Comparison of ENCODE assay signal across 1 cellular context in the genomic region with DNA sequence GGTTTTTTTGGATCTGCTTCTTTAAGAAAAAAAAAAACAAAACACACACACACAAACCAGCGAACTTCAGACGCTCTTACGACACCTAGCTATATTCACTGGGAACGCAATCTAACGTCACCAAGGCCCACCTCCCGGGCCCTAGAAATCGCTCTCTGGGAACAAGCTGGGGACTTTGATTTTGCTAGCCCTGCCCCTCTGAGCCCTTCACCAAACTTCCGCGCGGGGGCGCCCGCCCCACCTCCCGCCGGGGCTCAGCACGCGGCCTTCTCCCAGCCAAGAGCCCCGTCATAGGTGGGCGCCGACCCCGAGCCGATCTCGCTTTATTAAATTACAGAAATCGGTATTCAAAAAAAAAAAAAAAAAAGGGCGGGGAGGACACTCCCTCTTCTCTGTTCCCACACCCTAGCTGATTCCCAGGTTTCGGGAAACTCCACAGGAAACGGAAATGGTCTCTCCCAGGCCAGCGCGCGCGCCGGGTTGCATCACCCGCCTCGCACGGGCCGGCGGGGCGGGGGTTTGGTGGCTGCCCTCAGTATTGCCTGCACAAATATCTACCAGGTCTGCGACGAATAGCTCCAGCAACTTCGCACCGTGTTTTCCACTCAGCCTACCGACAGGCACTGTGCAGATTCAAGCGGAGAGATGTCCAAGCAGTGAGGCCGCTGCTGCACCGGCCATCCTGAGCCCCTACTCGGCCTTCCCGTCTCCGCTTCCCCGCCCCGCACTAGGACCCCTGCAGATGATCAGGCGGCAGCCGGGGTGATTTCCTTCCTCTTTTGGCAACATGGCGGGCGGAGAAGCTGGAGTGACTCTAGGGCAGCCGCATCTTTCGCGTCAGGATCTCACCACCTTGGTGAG.
TF ChIP-seq lines count a peak whose summit lies in the region.

EIF2S3 (plus strand) TSS at position 775 of the 861 bp plus-strand sequence; CDS start at position 788, 13 bp downstream.

TF ChIP-seq in GM12878, 131 proteins besides CTCF, POLR2A, EP300 and RAD21 (continued from another document and continues in another):
- TF ChIP-seq NFIC (IDR thresholded peaks at IDR 0.05; ENCODE audit: low read depth, low read length), result peak; percentile 7; the same call in 1 of the 2 replicates
- no peak for TF ChIP-seq ZSCAN29 (IDR thresholded peaks at IDR 0.05)
- TF ChIP-seq FOXK2 (IDR thresholded peaks at IDR 0.05), result no peak
- no peak; the same call in 1 of the 2 replicates for TF ChIP-seq BACH1 (IDR thresholded peaks at IDR 0.05; ENCODE audit: borderline replicate concordance)
- TF ChIP-seq TAF1 (IDR thresholded peaks at IDR 0.05; ENCODE audit: borderline replicate concordance, low read depth, low read length), result peak; percentile 95
- peak; percentile 94 for TF ChIP-seq TBL1XR1 (IDR thresholded peaks at IDR 0.05; ENCODE audit: low read depth, low read length)
- peak; percentile 65; the same call in 1 of the 3 replicates for TF ChIP-seq POU2F2 (IDR thresholded peaks at IDR 0.05; ENCODE audit: borderline replicate concordance, low read depth, low read length)
- TF ChIP-seq E2F4 (IDR thresholded peaks at IDR 0.05; ENCODE audit: low read depth, low read length), result 0 out of 2 replicates have a peak, but pooled peaks have one; percentile 44
- peak; percentile 85 for TF ChIP-seq SIN3A (IDR thresholded peaks at IDR 0.05; ENCODE audit: low read depth, low read length)
- TF ChIP-seq DPF2 (IDR thresholded peaks at IDR 0.05), result peak; percentile 75; the same call in 1 of the 2 replicates
- peak; percentile 93 for TF ChIP-seq ZNF592 (IDR thresholded peaks at IDR 0.05)
- peak; percentile 67 for TF ChIP-seq GATAD2B (conservative IDR thresholded peaks at IDR 0.05; ENCODE audit: low read depth)
- peak; percentile 75 for TF ChIP-seq POLR2AphosphoS2 (IDR thresholded peaks at IDR 0.05; ENCODE audit: low read depth, low read length)
- peak in 1 of 2 experiments; percentile 84; a peak in 1 of 4 replicates for TF ChIP-seq ETV6 (conservative IDR thresholded peaks at IDR 0.05 in 1 of 2, IDR thresholded peaks at IDR 0.05 in 1 of 2; ENCODE audit: borderline replicate concordance in 1 of 2, low read depth in 1 of 2)
- TF ChIP-seq ZNF274 (IDR thresholded peaks at IDR 0.05; ENCODE audit: insufficient read depth, insufficient read length), result no peak
- peak; percentile 71 for TF ChIP-seq MYC (IDR thresholded peaks at IDR 0.05; ENCODE audit: insufficient read depth, insufficient read length, insufficient replicate concordance, low read length, severe bottlenecking)
- peak; percentile 66 for TF ChIP-seq RUNX3 (IDR thresholded peaks at IDR 0.05; ENCODE audit: low read length)
- TF ChIP-seq FOS (IDR thresholded peaks at IDR 0.05; ENCODE audit: borderline replicate concordance, extremely low read depth, insufficient read length), result no peak
- peak; percentile 42; the same call in 1 of the 2 replicates for TF ChIP-seq CBFB (IDR thresholded peaks at IDR 0.05; ENCODE audit: low read depth)
- TF ChIP-seq, protein P1, sequence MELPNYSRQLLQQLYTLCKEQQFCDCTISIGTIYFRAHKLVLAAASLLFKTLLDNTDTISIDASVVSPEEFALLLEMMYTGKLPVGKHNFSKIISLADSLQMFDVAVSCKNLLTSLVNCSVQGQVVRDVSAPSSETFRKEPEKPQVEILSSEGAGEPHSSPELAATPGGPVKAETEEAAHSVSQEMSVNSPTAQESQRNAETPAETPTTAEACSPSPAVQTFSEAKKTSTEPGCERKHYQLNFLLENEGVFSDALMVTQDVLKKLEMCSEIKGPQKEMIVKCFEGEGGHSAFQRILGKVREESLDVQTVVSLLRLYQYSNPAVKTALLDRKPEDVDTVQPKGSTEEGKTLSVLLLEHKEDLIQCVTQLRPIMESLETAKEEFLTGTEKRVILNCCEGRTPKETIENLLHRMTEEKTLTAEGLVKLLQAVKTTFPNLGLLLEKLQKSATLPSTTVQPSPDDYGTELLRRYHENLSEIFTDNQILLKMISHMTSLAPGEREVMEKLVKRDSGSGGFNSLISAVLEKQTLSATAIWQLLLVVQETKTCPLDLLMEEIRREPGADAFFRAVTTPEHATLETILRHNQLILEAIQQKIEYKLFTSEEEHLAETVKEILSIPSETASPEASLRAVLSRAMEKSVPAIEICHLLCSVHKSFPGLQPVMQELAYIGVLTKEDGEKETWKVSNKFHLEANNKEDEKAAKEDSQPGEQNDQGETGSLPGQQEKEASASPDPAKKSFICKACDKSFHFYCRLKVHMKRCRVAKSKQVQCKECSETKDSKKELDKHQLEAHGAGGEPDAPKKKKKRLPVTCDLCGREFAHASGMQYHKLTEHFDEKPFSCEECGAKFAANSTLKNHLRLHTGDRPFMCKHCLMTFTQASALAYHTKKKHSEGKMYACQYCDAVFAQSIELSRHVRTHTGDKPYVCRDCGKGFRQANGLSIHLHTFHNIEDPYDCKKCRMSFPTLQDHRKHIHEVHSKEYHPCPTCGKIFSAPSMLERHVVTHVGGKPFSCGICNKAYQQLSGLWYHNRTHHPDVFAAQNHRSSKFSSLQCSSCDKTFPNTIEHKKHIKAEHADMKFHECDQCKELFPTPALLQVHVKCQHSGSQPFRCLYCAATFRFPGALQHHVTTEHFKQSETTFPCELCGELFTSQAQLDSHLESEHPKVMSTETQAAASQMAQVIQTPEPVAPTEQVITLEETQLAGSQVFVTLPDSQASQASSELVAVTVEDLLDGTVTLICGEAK (IDR thresholded peaks at IDR 0.05; ENCODE audit: borderline replicate concordance), result peak; percentile 87
- TF ChIP-seq TCF12 (IDR thresholded peaks at IDR 0.05; ENCODE audit: low read depth, low read length), result peak; percentile 55
- TF ChIP-seq ZNF24 (IDR thresholded peaks at IDR 0.05), result 0 out of 2 replicates have a peak, but pooled peaks have one; percentile 33
- TF ChIP-seq ATF2 (IDR thresholded peaks at IDR 0.05; ENCODE audit: low read length), result peak; percentile 69
- TF ChIP-seq ZNF217 (IDR thresholded peaks at IDR 0.05), result no peak
- no peak for TF ChIP-seq HDAC2 (IDR thresholded peaks at IDR 0.05)
- TF ChIP-seq RB1 (IDR thresholded peaks at IDR 0.05; ENCODE audit: borderline replicate concordance), result peak; percentile 93
- TF ChIP-seq EED (IDR thresholded peaks at IDR 0.05; ENCODE audit: low read depth), result peak; percentile 86
- TF ChIP-seq CHD2 (IDR thresholded peaks at IDR 0.05; ENCODE audit: borderline replicate concordance, low read depth, low read length), result peak; percentile 51
- peak; percentile 68 for TF ChIP-seq FOXM1 (IDR thresholded peaks at IDR 0.05; ENCODE audit: low read depth, low read length)
- peak in 1 of 2 experiments; percentile 38; a peak in 1 of 3 replicates for TF ChIP-seq EGR1 (IDR thresholded peaks at IDR 0.05; ENCODE audit: borderline replicate concordance in 1 of 2, low read depth in 2 of 2, low read length in 2 of 2)
- 0 out of 2 replicates have a peak, but pooled peaks have one; percentile 11 for TF ChIP-seq SMARCA5 (IDR thresholded peaks at IDR 0.05)
- TF ChIP-seq, protein P2, sequence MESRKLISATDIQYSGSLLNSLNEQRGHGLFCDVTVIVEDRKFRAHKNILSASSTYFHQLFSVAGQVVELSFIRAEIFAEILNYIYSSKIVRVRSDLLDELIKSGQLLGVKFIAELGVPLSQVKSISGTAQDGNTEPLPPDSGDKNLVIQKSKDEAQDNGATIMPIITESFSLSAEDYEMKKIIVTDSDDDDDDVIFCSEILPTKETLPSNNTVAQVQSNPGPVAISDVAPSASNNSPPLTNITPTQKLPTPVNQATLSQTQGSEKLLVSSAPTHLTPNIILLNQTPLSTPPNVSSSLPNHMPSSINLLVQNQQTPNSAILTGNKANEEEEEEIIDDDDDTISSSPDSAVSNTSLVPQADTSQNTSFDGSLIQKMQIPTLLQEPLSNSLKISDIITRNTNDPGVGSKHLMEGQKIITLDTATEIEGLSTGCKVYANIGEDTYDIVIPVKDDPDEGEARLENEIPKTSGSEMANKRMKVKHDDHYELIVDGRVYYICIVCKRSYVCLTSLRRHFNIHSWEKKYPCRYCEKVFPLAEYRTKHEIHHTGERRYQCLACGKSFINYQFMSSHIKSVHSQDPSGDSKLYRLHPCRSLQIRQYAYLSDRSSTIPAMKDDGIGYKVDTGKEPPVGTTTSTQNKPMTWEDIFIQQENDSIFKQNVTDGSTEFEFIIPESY (IDR thresholded peaks at IDR 0.05), result peak; percentile 83
- TF ChIP-seq GABPA (IDR thresholded peaks at IDR 0.05; ENCODE audit: low read depth), result peak; percentile 89
- TF ChIP-seq HDAC6 (IDR thresholded peaks at IDR 0.05; ENCODE audit: unreplicated experiment), result peak; percentile 69
- no peak for TF ChIP-seq CHD4 (IDR thresholded peaks at IDR 0.05)
- TF ChIP-seq IKZF1 (conservative IDR thresholded peaks at IDR 0.05), result peak; percentile 96
- no peak for TF ChIP-seq E4F1 (IDR thresholded peaks at IDR 0.05; ENCODE audit: borderline replicate concordance, partially characterized antibody)
- no peak; the same call in 1 of the 2 replicates for TF ChIP-seq STAT1 (conservative IDR thresholded peaks at IDR 0.05)
- peak; percentile 90 for TF ChIP-seq PML (IDR thresholded peaks at IDR 0.05; ENCODE audit: low read length)
- 0 out of 2 replicates have a peak, but pooled peaks have one; percentile 23 for TF ChIP-seq RFX5 (IDR thresholded peaks at IDR 0.05; ENCODE audit: low read depth, low read length)
- TF ChIP-seq YBX1 (IDR thresholded peaks at IDR 0.05), result no peak
- peak; percentile 68 for TF ChIP-seq NBN (IDR thresholded peaks at IDR 0.05)
- peak; percentile 89 to 91 for TF ChIP-seq IKZF2 (IDR thresholded peaks at IDR 0.05)
- TF ChIP-seq MTA2 (IDR thresholded peaks at IDR 0.05; ENCODE audit: low read depth), result no peak
- TF ChIP-seq RCOR1 (conservative IDR thresholded peaks at IDR 0.05; ENCODE audit: low read depth, low read length), result peak; percentile 88; the same call in 1 of the 2 replicates
- 0 out of 2 replicates have a peak, but pooled peaks have one; percentile 17 for TF ChIP-seq STAT3 (IDR thresholded peaks at IDR 0.05; ENCODE audit: low read depth, low read length)
